22 cellular contexts compared by ENCODE assay signal in genomic region chr11:1543606-1544263, GRCh38. TPM values are rescaled to one million over a fixed set of nuclear protein-coding genes. Genes with fewer than 3 reads are reported as not detected.
DNase-seq lines count a peak whose midpoint lies in the region; ATAC-seq, FAIRE-seq and TF ChIP-seq lines count a peak whose summit lies in the region.
"Had no signal": no experiment of that assay in that cellular context is flagged by ENCODE, and none has a peak within 500 bp of the region (broad histone marks: within the 10 kb centered on the region; RNA-seq: fewer than 3 reads in every experiment).

No MANE protein-coding gene starts in this region.

- DNase-seq in Right ventricle myocardium inferior (ENCODE audit: missing footprints), result peak; percentile 50
- DNase-seq in left cardiac atrium, result no peak
- no peak for DNase-seq in A549 (ENCODE audit: low read depth in 1 of 2, low spot score in 1 of 2)
- peak; percentile 18 for DNase-seq in glutamatergic neuron
- DNase-seq in neuronal stem cell (ENCODE audit: low spot score), result no peak
- DNase-seq in activated CD4-positive, alpha-beta T cell treated with anti-CD3 and anti-CD28 coated beads for 48 hours, result no peak
- DNase-seq: 8988T; BE2C; C1 segment of cervical spinal cord; CD4-positive, CD25-positive, alpha-beta regulatory T cell; CD8-positive, alpha-beta memory T cell; COR-L47; DMS 273 treated with DMSO at 0.1 percent for 48 hours; DMS53; DND-41; EL; H9 had no signal

- no peak overlapping the region for H4K8ac ChIP-seq in neuronal stem cell (ENCODE audit: low read depth, low read length)

- H3K27ac ChIP-seq in A549, result no peak overlapping the region
- H3K27ac ChIP-seq in neuronal stem cell (replicated peaks; ENCODE audit: low read length), result no peak overlapping the region

- peak overlapping the region; percentile 53 for H4K91ac ChIP-seq in neuronal stem cell (ENCODE audit: low read depth, low read length, poor library complexity)

- H3K27me3 Mint-ChIP-seq in glutamatergic neuron (ENCODE audit: unreplicated experiment), result peaks cover 6% of the 10 kb centered on the region

- no peak overlapping the region for H2AK5ac ChIP-seq in neuronal stem cell (ENCODE audit: low read depth, low read length)

- TF ChIP-seq CTCF in A549 (IDR thresholded peaks at IDR 0.05) (no peak), glutamatergic neuron (IDR thresholded peaks at IDR 0.05; ENCODE audit: partially characterized antibody, unreplicated experiment) (no peak)

- no peak for TF ChIP-seq EP300 in A549 (IDR thresholded peaks at IDR 0.05)

- no peak overlapping the region for H2AFZ ChIP-seq in neuronal stem cell (ENCODE audit: low read length)

- 44% methylated on average over 6 of the region's 13 CpGs for WGBS in A549 (ENCODE audit: missing lambda C conversion rate)
- WGBS in neuronal stem cell (ENCODE audit: extremely low coverage in 2 of 2, insufficient read length in 2 of 2, insufficient replicate concordance in 1 of 2), 2 donors, result no CpG with 5 or more reads among the region's 13 CpGs

- H2BK12ac ChIP-seq in neuronal stem cell (ENCODE audit: low read length), result peak overlapping the region; percentile 49

- no peak for TF ChIP-seq POLR2A in A549 (IDR thresholded peaks at IDR 0.05; ENCODE audit: low read length)

- H3K4me2 ChIP-seq in A549, result no peak overlapping the region
- no peak overlapping the region for H3K4me2 ChIP-seq in neuronal stem cell (ENCODE audit: insufficient read depth, low read length, poor library complexity, severe bottlenecking)

- no peak overlapping the region for H2BK120ac ChIP-seq in neuronal stem cell (ENCODE audit: low read depth, low read length)

- no peak overlapping the region for H3K27ac Mint-ChIP-seq in glutamatergic neuron (ENCODE audit: unreplicated experiment)
- H3K27ac Mint-ChIP-seq: CD4-positive, CD25-positive, alpha-beta regulatory T cell; CD8-positive, alpha-beta memory T cell; H9 had no signal

- H3K23ac ChIP-seq in neuronal stem cell (ENCODE audit: low read depth, low read length, poor library complexity), result peak overlapping the region; percentile 80

- H3K36me3 Mint-ChIP-seq in glutamatergic neuron (ENCODE audit: unreplicated experiment), result no peaks in the 10 kb centered on the region
- H3K36me3 Mint-ChIP-seq: CD4-positive, CD25-positive, alpha-beta regulatory T cell; CD8-positive, alpha-beta memory T cell had no signal

- H3K27me3 ChIP-seq in neuronal stem cell (ENCODE audit: control insufficient read depth in 3 of 3, insufficient read depth in 3 of 3, low read depth in 1 of 3, low read length in 3 of 3), result peaks cover 22 to 83% (median 43%) of the 10 kb centered on the region in 3 experiments

- no peak for FAIRE-seq in A549 (lab: Jason Lieb, UNC)
- FAIRE-seq: GM12878, H1, HTR-8/SVneo had no signal

- no peak overlapping the region for H2BK15ac ChIP-seq in neuronal stem cell (ENCODE audit: low read length)

- no peak overlapping the region for H3K4ac ChIP-seq in neuronal stem cell (ENCODE audit: low read length)

- intact Hi-C loops in Right ventricle myocardium inferior (cut with DNase I) (no loop called here), left cardiac atrium (cut with DNase I) (no loop called here)

- no peak overlapping the region for H2BK5ac ChIP-seq in neuronal stem cell (ENCODE audit: low read length)

- ATAC-seq in Right ventricle myocardium inferior (no peak), left cardiac atrium (no peak), A549 (no peak), GM21737 (IDR thresholded peaks at IDR 0.05; ENCODE audit: unreplicated experiment) (no peak)
- ATAC-seq: GM12878 had no signal

- no peaks in the 10 kb centered on the region for H3K79me1 ChIP-seq in neuronal stem cell (ENCODE audit: low read depth, low read length)

- H3K14ac ChIP-seq in neuronal stem cell (ENCODE audit: low read length), result no peak overlapping the region

- TF ChIP-seq RAD21 in A549 (conservative IDR thresholded peaks at IDR 0.05 in 1 of 2, IDR thresholded peaks at IDR 0.05 in 1 of 2), result no peak

- no peak overlapping the region for H3K9ac ChIP-seq in neuronal stem cell (ENCODE audit: low read depth, low read length, poor library complexity)

- H3K9me3 ChIP-seq in A549 (no peaks in the 10 kb centered on the region), neuronal stem cell (replicated peaks in 1 of 2; ENCODE audit: control insufficient read depth in 2 of 2, insufficient read depth in 1 of 2, low read depth in 1 of 2, low read length in 2 of 2) (no peaks in the 10 kb centered on the region)
- H3K9me3 ChIP-seq: BE2C had no signal

- no peak overlapping the region for H3K18ac ChIP-seq in neuronal stem cell (ENCODE audit: low read length)

- no peaks in the 10 kb centered on the region for H3K4me1 Mint-ChIP-seq in glutamatergic neuron (ENCODE audit: low read depth, unreplicated experiment)

- POLR2A ChIA-PET in A549 (lab: Yijun Ruan, JAX), result no interaction called here

- no peaks in the 10 kb centered on the region for H3K9me3 Mint-ChIP-seq in glutamatergic neuron (ENCODE audit: unreplicated experiment)
- H3K9me3 Mint-ChIP-seq: CD8-positive, alpha-beta memory T cell; H9 had no signal

- H3K4me1 ChIP-seq in A549, result peaks cover 17% of the 10 kb centered on the region
- H3K4me1 ChIP-seq in neuronal stem cell (ENCODE audit: control insufficient read depth in 2 of 2, insufficient read depth in 1 of 2, low read depth in 1 of 2, low read length in 2 of 2), result peaks cover 0 to 10% of the 10 kb centered on the region in 2 donors
- H3K4me1 ChIP-seq: BE2C had no signal

- CTCF ChIA-PET in A549 (lab: Yijun Ruan, JAX), result interaction anchor here (1.0 to 15.0 kb wide), 7 partner anchors 9 to 149 kb away, joined by 3 to 719 read pairs (median 4); partner anchors contain the start of gene DUSP8

- no peak overlapping the region for H3K4me3 ChIP-seq in A549
- no peak overlapping the region for H3K4me3 ChIP-seq in neuronal stem cell (ENCODE audit: low read length in 2 of 2)
- H3K4me3 ChIP-seq: GM12878 had no signal

- no peaks in the 10 kb centered on the region for H3K36me3 ChIP-seq in neuronal stem cell (replicated peaks in 1 of 2; ENCODE audit: control insufficient read depth in 2 of 2, insufficient read depth in 2 of 2, low read length in 2 of 2)
- H3K36me3 ChIP-seq: BE2C had no signal

- H3K4me3 Mint-ChIP-seq in glutamatergic neuron (ENCODE audit: unreplicated experiment), result no peak overlapping the region
- H3K4me3 Mint-ChIP-seq: CD4-positive, CD25-positive, alpha-beta regulatory T cell; CD8-positive, alpha-beta memory T cell; H9 had no signal

TF ChIP-seq in A549, 52 proteins besides CTCF, POLR2A, EP300 and RAD21:
- TF ChIP-seq ZFP36 (IDR thresholded peaks at IDR 0.05; ENCODE audit: borderline replicate concordance, partially characterized antibody) (peak; percentile 13), MYC (IDR thresholded peaks at IDR 0.05; ENCODE audit: borderline replicate concordance, low read length) (no peak), FOSB (CRISPR knock-in tag; IDR thresholded peaks at IDR 0.05) (no peak), CEBPB (IDR thresholded peaks at IDR 0.05) (no peak)

RNA-seq across cellular contexts. Expression of gene DUSP8, which starts 28.3 kb away (rescaled TPM):
- total RNA-seq in Right ventricle myocardium inferior (10.5 TPM), left cardiac atrium (10 to 100 TPM in 1 of 2 donors, 1 to 10 TPM in 1; 9.0 to 21.7 TPM), glutamatergic neuron (ENCODE audit: unreplicated experiment) (123 TPM)
- polyA plus RNA-seq in A549 (2011; rRNA removed) (2.6 and 3.6 TPM in 2 replicates), A549 (2017; fragmentation: RNase III; extraction: RNeasy Plus Mini Kit Qiagen cat#74134 plus additional on column Dnase treatment) (0.59 to 1.2 TPM (median 0.72 TPM) in 3 replicates)
- polyA plus RNA-seq in A549 (2012; cell fraction: cytosol; rRNA removed), result 2.3 and 5.0 TPM in 2 replicates
- polyA plus RNA-seq in A549 (2012; cell fraction: nucleus; rRNA removed), result 8.1 and 8.6 TPM in 2 replicates
- 5.7 and 7.9 TPM in 2 replicates for polyA minus RNA-seq in A549 (2011; rRNA and poly(A)+ RNA removed)
- 5.8 TPM for polyA plus RNA-seq in neuronal stem cell (2013, experiment 1 of 2)
- polyA plus RNA-seq in neuronal stem cell (2013, experiment 2 of 2), result 6.1 TPM

RNA-seq across cellular contexts. Expression of gene KRTAP5-1, which starts 41.3 kb away (rescaled TPM):
- total RNA-seq in Right ventricle myocardium inferior (not detected), left cardiac atrium (not detected), glutamatergic neuron (ENCODE audit: unreplicated experiment) (not detected)
- polyA plus RNA-seq in A549 (2011; rRNA removed) (not detected in 2 replicates), A549 (2017; fragmentation: RNase III; extraction: RNeasy Plus Mini Kit Qiagen cat#74134 plus additional on column Dnase treatment) (not detected in 3 replicates)
- not detected in 2 replicates for polyA plus RNA-seq in A549 (2012; cell fraction: cytosol; rRNA removed)
- polyA plus RNA-seq in A549 (2012; cell fraction: nucleus; rRNA removed), result not detected in 2 replicates
- not detected in 2 replicates for polyA minus RNA-seq in A549 (2011; rRNA and poly(A)+ RNA removed)
- polyA plus RNA-seq in neuronal stem cell (2013, experiment 1 of 2), result not detected
- not detected for polyA plus RNA-seq in neuronal stem cell (2013, experiment 2 of 2)
- total RNA-seq: CD4-positive, CD25-positive, alpha-beta regulatory T cell; CD8-positive, alpha-beta memory T cell; G401; GM12878; H1; H9 had no signal
- polyA plus RNA-seq: CD4-positive, CD25-positive, alpha-beta regulatory T cell; CD8-positive, alpha-beta memory T cell; GM12878; H1 had no signal

RNA-seq across cellular contexts. Expression of gene KRTAP5-2, which starts 54.4 kb away (rescaled TPM):
- total RNA-seq in Right ventricle myocardium inferior, result not detected
- total RNA-seq in left cardiac atrium, result not detected
- not detected in 2 replicates for polyA plus RNA-seq in A549 (2011; rRNA removed)
- not detected in 2 replicates for polyA plus RNA-seq in A549 (2012; cell fraction: cytosol; rRNA removed)
- 0.05 TPM in 1 of 2 replicates, not detected in the other for polyA plus RNA-seq in A549 (2012; cell fraction: nucleus; rRNA removed)
- polyA plus RNA-seq in A549 (2017; fragmentation: RNase III; extraction: RNeasy Plus Mini Kit Qiagen cat#74134 plus additional on column Dnase treatment), result not detected in 3 replicates
- not detected in 2 replicates for polyA minus RNA-seq in A549 (2011; rRNA and poly(A)+ RNA removed)
- not detected for total RNA-seq in glutamatergic neuron (ENCODE audit: unreplicated experiment)
- not detected for polyA plus RNA-seq in neuronal stem cell (2013, experiment 1 of 2)
- not detected for polyA plus RNA-seq in neuronal stem cell (2013, experiment 2 of 2)
- total RNA-seq: CD8-positive, alpha-beta memory T cell; G401; GM12878; H1; H9 had no signal
- polyA plus RNA-seq: CD4-positive, CD25-positive, alpha-beta regulatory T cell; GM12878; H1 had no signal

RNA-seq across cellular contexts. Expression of gene MOB2, which starts 57.2 kb away (rescaled TPM):
- total RNA-seq in Right ventricle myocardium inferior (48.7 TPM), left cardiac atrium (10 to 100 TPM; 36.6 to 44.0 TPM), glutamatergic neuron (ENCODE audit: unreplicated experiment) (29.0 TPM)
- polyA plus RNA-seq in A549 (2011; rRNA removed) (25.4 and 32.0 TPM in 2 replicates), A549 (2017; fragmentation: RNase III; extraction: RNeasy Plus Mini Kit Qiagen cat#74134 plus additional on column Dnase treatment) (31.9 to 38.2 TPM (median 35.2 TPM) in 3 replicates)
- polyA plus RNA-seq in A549 (2012; cell fraction: cytosol; rRNA removed), result 51.7 and 62.0 TPM in 2 replicates
- 69.0 and 70.7 TPM in 2 replicates for polyA plus RNA-seq in A549 (2012; cell fraction: nucleus; rRNA removed)
- 31.3 and 40.1 TPM in 2 replicates for polyA minus RNA-seq in A549 (2011; rRNA and poly(A)+ RNA removed)
- polyA plus RNA-seq in neuronal stem cell (2013, experiment 1 of 2), result 11.1 TPM
- 11.5 TPM for polyA plus RNA-seq in neuronal stem cell (2013, experiment 2 of 2)

Comparison
In these comparisons a context has a peak if more than half of its experiments do, and no peak if none do; other contexts are left out.
1. DNase-seq: peak in Right ventricle myocardium inferior (single experiment) and glutamatergic neuron (single experiment); none in left cardiac atrium (single experiment), A549 (0 of 2), neuronal stem cell (single experiment) and activated CD4-positive, alpha-beta T cell treated with anti-CD3 and anti-CD28 coated beads for 48 hours (single experiment).